In the genomic region with DNA sequence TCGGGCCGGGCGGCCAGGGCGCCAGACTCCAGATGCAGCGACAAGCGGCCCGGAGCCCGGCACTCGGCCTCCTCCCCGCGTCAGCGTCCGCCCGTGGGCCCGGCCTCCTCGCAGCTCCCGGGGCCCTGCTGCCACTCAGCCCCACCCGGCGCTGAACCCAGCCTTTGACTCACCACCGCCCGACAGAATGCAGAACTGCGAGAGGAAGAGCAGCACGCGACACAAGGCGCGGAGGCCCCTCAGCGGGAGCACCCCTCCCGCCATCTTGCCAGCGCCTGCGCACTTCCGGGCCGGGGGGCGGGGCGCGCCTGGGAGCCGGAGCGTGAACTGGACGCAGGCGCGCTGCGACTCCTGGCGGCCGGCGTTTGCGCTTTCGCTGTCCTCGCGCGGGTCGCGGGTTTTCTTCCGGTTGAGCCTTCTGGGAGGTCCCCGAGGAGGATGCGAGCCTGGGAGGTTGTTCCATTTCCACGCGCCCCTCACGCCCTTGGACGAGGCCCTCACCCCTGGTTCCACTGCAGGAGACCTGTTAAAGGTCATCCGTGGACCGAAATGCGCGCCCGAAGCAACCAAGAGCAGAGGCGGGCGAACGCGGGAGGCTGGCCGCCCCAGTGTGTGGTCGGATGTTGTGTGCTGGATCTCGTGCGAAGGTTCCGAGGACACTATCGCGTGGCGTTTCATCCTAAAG, we compare ENCODE assay signal across 8 cellular contexts. TPM values are rescaled to one million over a fixed set of nuclear protein-coding genes. Genes with fewer than 3 reads are reported as not detected.
DNase-seq lines count a peak whose midpoint lies in the region; TF ChIP-seq lines count a peak whose summit lies in the region.

A gene with protein sequence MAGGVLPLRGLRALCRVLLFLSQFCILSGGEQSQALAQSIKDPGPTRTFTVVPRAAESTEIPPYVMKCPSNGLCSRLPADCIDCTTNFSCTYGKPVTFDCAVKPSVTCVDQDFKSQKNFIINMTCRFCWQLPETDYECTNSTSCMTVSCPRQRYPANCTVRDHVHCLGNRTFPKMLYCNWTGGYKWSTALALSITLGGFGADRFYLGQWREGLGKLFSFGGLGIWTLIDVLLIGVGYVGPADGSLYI (minus strand): TSS at position 284 of the 685 bp plus-strand sequence. CDS start 20 bp downstream, at position 264.

- H3K27me3 ChIP-seq in stomach smooth muscle (ENCODE audit: control insufficient read depth in 1 of 2, insufficient read depth in 2 of 2, low read length in 2 of 2), result no peaks in the 10 kb centered on the region

- TF ChIP-seq POLR2A in Raji (IDR thresholded peaks at IDR 0.05; ENCODE audit: insufficient read depth, low read depth, low read length), result peak; percentile 94

- H3K27ac Mint-ChIP-seq in neural crest cell (ENCODE audit: unreplicated experiment), result peak within 1 kb of the TSS; percentile 97

- H3K9me3 ChIP-seq in stomach smooth muscle (ENCODE audit: control insufficient read depth in 2 of 2, low read length in 2 of 2), result no peaks in the 10 kb centered on the region

- DNase-seq in ELR (ENCODE audit: low read depth) (peak; percentile 92), H4 (ENCODE audit: low spot score) (peak; percentile 78), LNCaP clone FGC (ENCODE audit: low read depth) (peak; percentile 42), fibroblast of the conjunctiva (ENCODE audit: low read depth) (peak; percentile 81), neural crest cell (ENCODE audit: low read depth, low spot score) (peak; percentile 92)
- DNase-seq in activated effector memory CD4-positive, alpha-beta T cell treated with Interleukin-2 at 50 U/mL for 16 hours, result peak; percentile 92

- peaks cover 23% of the 10 kb centered on the region for H3K4me1 Mint-ChIP-seq in neural crest cell

- H3K4me1 ChIP-seq in stomach smooth muscle (ENCODE audit: control insufficient read depth, insufficient read depth, low read length), result peaks cover 16% of the 10 kb centered on the region

- peak within 1 kb of the TSS; percentile 93 for H3K27ac ChIP-seq in stomach smooth muscle (ENCODE audit: low read length)

- H3K9me3 Mint-ChIP-seq in neural crest cell, result no peaks in the 10 kb centered on the region

- H3K9ac ChIP-seq in stomach smooth muscle (ENCODE audit: low read length in 2 of 2), result peak within 1 kb of the TSS; percentile 93 to 98

- TF ChIP-seq CTCF in LNCaP clone FGC (IDR thresholded peaks at IDR 0.05; ENCODE audit: control insufficient read depth, extremely low read depth, insufficient read depth) (peak; percentile 67), neural crest cell (conservative IDR thresholded peaks at IDR 0.05) (peak; percentile 84)

- peaks cover 5 to 11% of the 10 kb centered on the region in 2 donors for H3K36me3 ChIP-seq in stomach smooth muscle (ENCODE audit: control insufficient read depth in 2 of 2, insufficient read depth in 2 of 2, low read length in 2 of 2)

- H3K4me3 Mint-ChIP-seq in neural crest cell, result peak within 1 kb of the TSS; percentile 86

- H3K27me3 Mint-ChIP-seq in neural crest cell (ENCODE audit: low read depth), result no peaks in the 10 kb centered on the region

- H3K4me3 ChIP-seq in LNCaP clone FGC (ENCODE audit: low read depth, low read length) (peak within 1 kb of the TSS; percentile 76), stomach smooth muscle (ENCODE audit: low read length in 2 of 2) (peak within 1 kb of the TSS; percentile 95 to 97)

- peaks cover 3% of the 10 kb centered on the region for H3K36me3 Mint-ChIP-seq in neural crest cell (ENCODE audit: low read depth)

RNA-seq across cellular contexts. Expression of the gene that starts here (rescaled TPM):
- 47.9 and 50.3 TPM in 2 replicates for total RNA-seq in H4 (2014; rRNA removed; shearing (Covaris generic))
- total RNA-seq in neural crest cell, result 50.7 and 54.2 TPM in 2 replicates

Comparison
In these comparisons a context has a peak if more than half of its experiments do, and no peak if none do; other contexts are left out.
1. Peak in every context shown above with its lines: DNase-seq, H3K4me3 ChIP-seq and H3K27ac ChIP-seq.
2. DNase-seq: peak in every context shown above with its lines; median percentile 92 in ELR; 92 in activated effector memory CD4-positive, alpha-beta T cell treated with Interleukin-2 at 50 U/mL for 16 hours; 92 in neural crest cell; 81 in fibroblast of the conjunctiva; 78 in H4; 42 in LNCaP clone FGC.